ENCODE assay signal across 1 cellular context in genomic region chr1:214271174-214271858, GRCh38.
TF ChIP-seq lines count a peak whose summit lies in the region.

No MANE protein-coding gene starts in this region.

TF ChIP-seq in HCT116, 20 proteins besides CTCF, POLR2A, EP300 and RAD21 (continued from another document):
- TF ChIP-seq ZBTB33 (IDR thresholded peaks at IDR 0.05; ENCODE audit: extremely low read depth, insufficient replicate concordance, low read length) (no peak), EZH2 (IDR thresholded peaks at IDR 0.05) (no peak), ZFX (IDR thresholded peaks at IDR 0.05) (no peak), SIN3A (IDR thresholded peaks at IDR 0.05; ENCODE audit: low read depth) (no peak), EGR1 (IDR thresholded peaks at IDR 0.05; ENCODE audit: low read depth) (no peak), CBX3 (IDR thresholded peaks at IDR 0.05; ENCODE audit: low read depth) (no peak), ATF3 (IDR thresholded peaks at IDR 0.05) (no peak), ZNF274 (IDR thresholded peaks at IDR 0.05; ENCODE audit: low read depth, low read length) (no peak), REST (IDR thresholded peaks at IDR 0.05; ENCODE audit: low read depth) (no peak), YY1 (IDR thresholded peaks at IDR 0.05; ENCODE audit: extremely low read depth, insufficient replicate concordance, low read depth, low read length) (no peak), SP1 (IDR thresholded peaks at IDR 0.05; ENCODE audit: low read depth) (no peak)
